In genomic region chr7:133330085-133330484, GRCh38 we compare ENCODE assay signal across 19 cellular contexts.
"Had no signal": no experiment of that assay in that cellular context is flagged by ENCODE, and none has a peak within 500 bp of the region (broad histone marks: within the 10 kb centered on the region; RNA-seq: fewer than 3 reads in every experiment).

No MANE protein-coding gene starts in this region.

- H3K27ac Mint-ChIP-seq: activated CD4-positive, alpha-beta T cell treated with anti-CD3 and anti-CD28 coated beads, Interleukin-2, amount 10 ng/mL, durations not matched to agents 24 days and 14 days; activated CD8-positive, alpha-beta T cell treated with anti-CD3 and anti-CD28 coated beads for 36 hours; activated naive CD4-positive, alpha-beta T cell treated with anti-CD3 and anti-CD28 coated beads, Interleukin-2, amount 10 ng/mL, durations not matched to agents 7 days and 5 days; activated naive CD8-positive, alpha-beta T cell treated with anti-CD3 and anti-CD28 coated beads, Interleukin-2, amount 50 U/mL, for 24 hours; activated T-cell treated with anti-CD3 and anti-CD28 coated beads, Interleukin-2, amount 50 U/mL, for 24 hours had no signal

- H3K4me1 Mint-ChIP-seq: activated CD4-positive, alpha-beta T cell treated with anti-CD3 and anti-CD28 coated beads, Interleukin-2, amount 10 ng/mL, durations not matched to agents 24 days and 14 days; activated naive CD8-positive, alpha-beta T cell treated with anti-CD3 and anti-CD28 coated beads, Interleukin-2, amount 50 U/mL, for 24 hours had no signal

- H3K9me3 ChIP-seq: colonic mucosa, neutrophil had no signal

- FAIRE-seq: endometrium, frontal cortex had no signal

- H3K27me3 ChIP-seq: brain microvascular endothelial cell, colonic mucosa, neutrophil had no signal

- H3K27me3 Mint-ChIP-seq: activated CD4-positive, alpha-beta T cell treated with anti-CD3 and anti-CD28 coated beads, Interleukin-2, amount 10 ng/mL, durations not matched to agents 24 days and 14 days; activated CD8-positive, alpha-beta T cell treated with anti-CD3 and anti-CD28 coated beads for 36 hours; activated naive CD4-positive, alpha-beta T cell treated with anti-CD3 and anti-CD28 coated beads, Interleukin-2, amount 10 ng/mL, durations not matched to agents 7 days and 5 days; activated naive CD8-positive, alpha-beta T cell treated with anti-CD3 and anti-CD28 coated beads, Interleukin-2, amount 50 U/mL, for 24 hours; activated T-cell treated with anti-CD3 and anti-CD28 coated beads, Interleukin-2, amount 50 U/mL, for 24 hours had no signal

- H3K4me1 ChIP-seq: colonic mucosa, parathyroid adenoma had no signal

- H3K27ac ChIP-seq: brain microvascular endothelial cell, colonic mucosa, neutrophil, parathyroid adenoma had no signal

- H2AFZ ChIP-seq: parathyroid adenoma had no signal

- H3K4me3 ChIP-seq: colonic mucosa had no signal

- ATAC-seq: activated CD8-positive, alpha-beta T cell treated with anti-CD3 and anti-CD28 coated beads for 36 hours; activated naive CD8-positive, alpha-beta T cell treated with anti-CD3 and anti-CD28 coated beads, Interleukin-2, amount 50 U/mL, for 24 hours had no signal

- H3K4me3 Mint-ChIP-seq: activated CD4-positive, alpha-beta T cell treated with anti-CD3 and anti-CD28 coated beads, Interleukin-2, amount 10 ng/mL, durations not matched to agents 24 days and 14 days; activated CD8-positive, alpha-beta T cell treated with anti-CD3 and anti-CD28 coated beads for 36 hours; activated naive CD4-positive, alpha-beta T cell treated with anti-CD3 and anti-CD28 coated beads, Interleukin-2, amount 10 ng/mL, durations not matched to agents 7 days and 5 days; activated naive CD8-positive, alpha-beta T cell treated with anti-CD3 and anti-CD28 coated beads, Interleukin-2, amount 50 U/mL, for 24 hours; activated T-cell treated with anti-CD3 and anti-CD28 coated beads, Interleukin-2, amount 50 U/mL, for 24 hours had no signal

- DNase-seq: activated CD4-positive, alpha-beta T cell treated with anti-CD3 and anti-CD28 coated beads, Interleukin-2, amount 10 ng/mL, durations not matched to agents 24 days and 14 days; activated CD8-positive, alpha-beta T cell treated with anti-CD3 and anti-CD28 coated beads for 36 hours; activated naive CD4-positive, alpha-beta T cell treated with anti-CD3 and anti-CD28 coated beads, Interleukin-2, amount 10 ng/mL, durations not matched to agents 7 days and 5 days; activated naive CD8-positive, alpha-beta T cell treated with anti-CD3 and anti-CD28 coated beads, Interleukin-2, amount 50 U/mL, for 24 hours; activated T-cell treated with anti-CD3 and anti-CD28 coated beads, Interleukin-2, amount 50 U/mL, for 24 hours; aorta; brain microvascular endothelial cell; central memory CD4-positive, alpha-beta T cell; colonic mucosa; erythroblast; head of caudate nucleus; retina; stimulated activated CD8-positive, alpha-beta memory T cell treated with anti-CD3 and anti-CD28 coated beads, Interleukin-4, amount 100 ng/mL, for 48 hours; stimulated activated naive CD4-positive, alpha-beta T cell; T1000 had no signal

- H3K9ac ChIP-seq: parathyroid adenoma had no signal

- H3K36me3 ChIP-seq: brain microvascular endothelial cell, colonic mucosa, neutrophil had no signal
